9 cellular contexts compared by ENCODE assay signal in genomic region chr11:62004473-62004872, GRCh38. TPM values are rescaled to one million over a fixed set of nuclear protein-coding genes. Genes with fewer than 3 reads are reported as not detected.
A peak's percentile ranks its signal among the peaks of the same experiment; 100 is the strongest.
DNase-seq lines count a peak whose midpoint lies in the region; ATAC-seq and TF ChIP-seq lines count a peak whose summit lies in the region.
"Had no signal": no experiment of that assay in that cellular context is flagged by ENCODE, and none has a peak within 500 bp of the region (broad histone marks: within the 10 kb centered on the region; RNA-seq: fewer than 3 reads in every experiment).

No MANE protein-coding gene starts in this region.

- H3K4me3 ChIP-seq in coronary artery (no peak overlapping the region), osteoblast (ENCODE audit: insufficient read depth, low read length) (peak overlapping the region; percentile 39), stomach (no peak overlapping the region)

- no peak for TF ChIP-seq EP300 in stomach (IDR thresholded peaks at IDR 0.05)

- peak overlapping the region; percentile 8 to 67 for H3K27ac ChIP-seq in coronary artery
- peak overlapping the region; percentile 65 for H3K27ac ChIP-seq in osteoblast (ENCODE audit: low read depth, low read length)
- peak overlapping the region in 1 of 5 donors; percentile 10 for H3K27ac ChIP-seq in stomach

- DNase-seq in ELR (ENCODE audit: low read depth) (peak; percentile 58), HT1080 (ENCODE audit: low read depth) (peak; percentile 80), coronary artery (ENCODE audit: low spot score) (no peak), osteoblast (ENCODE audit: insufficient read length, low spot score, missing footprints) (peak; percentile 84), DMS153 treated with DMSO at 0.1 percent for 48 hours (lab: John Stamatoyannopoulos, UW; ENCODE audit: unreplicated experiment) (no peak), stomach (no peak), NCI-H187 treated with DMSO at 0.1 percent for 48 hours (lab: John Stamatoyannopoulos, UW) (no peak)
- DNase-seq: activated CD4-positive, CD25-positive, alpha-beta regulatory T cell had no signal

- H3K27me3 ChIP-seq in osteoblast (ENCODE audit: insufficient read depth, low read length) (no peaks in the 10 kb centered on the region), stomach (no peaks in the 10 kb centered on the region)

- H3K9me3 ChIP-seq in osteoblast (ENCODE audit: low read depth, low read length) (peaks cover under 1% of the 10 kb centered on the region), stomach (peaks cover 0 to 6% (median 3%) of the 10 kb centered on the region in 4 donors)

- WGBS in stomach, 5 donors, result 53 to 70% (median 58%) methylated on average over 2 of the region's 2 CpGs

- ATAC-seq in GM19351 (IDR thresholded peaks at IDR 0.05; ENCODE audit: unreplicated experiment), result no peak

- H3K36me3 ChIP-seq in osteoblast (ENCODE audit: insufficient read depth, low read length) (no peaks in the 10 kb centered on the region), stomach (peaks cover 0 to 3% (median 0%) of the 10 kb centered on the region in 4 donors)

- H4K20me1 ChIP-seq in osteoblast (ENCODE audit: insufficient read depth, low read length), result no peaks in the 10 kb centered on the region

- H3K79me2 ChIP-seq in osteoblast (ENCODE audit: insufficient read depth, low read length), result no peaks in the 10 kb centered on the region

- intact Hi-C loops in stomach (cut with DNase I; ENCODE audit: low total_unique reads), result no loop called here

- H3K4me1 ChIP-seq in osteoblast (ENCODE audit: insufficient read depth, low read length) (peaks cover 18% of the 10 kb centered on the region), stomach (peaks cover 0 to 10% (median 5%) of the 10 kb centered on the region in 4 donors)

- H3K4me2 ChIP-seq in osteoblast (ENCODE audit: insufficient read depth, low read length), result peak overlapping the region; percentile 39

- TF ChIP-seq POLR2A in stomach (IDR thresholded peaks at IDR 0.05), result no peak

- H2AFZ ChIP-seq in osteoblast (ENCODE audit: low read length), result no peak overlapping the region

- TF ChIP-seq CTCF in coronary artery (IDR thresholded peaks at IDR 0.05) (no peak), osteoblast (IDR thresholded peaks at IDR 0.05; ENCODE audit: extremely low read depth, low read depth, low read length) (no peak), stomach (IDR thresholded peaks at IDR 0.05) (no peak)

RNA-seq across cellular contexts. Expression of gene FTH1, which starts 37.0 kb away (rescaled TPM):
- total RNA-seq in HT1080 (2014; rRNA removed; shearing (Covaris generic)), result 334 and 1,409 TPM in 2 replicates
- 1,209 and 1,293 TPM in 2 replicates for polyA plus RNA-seq in HT1080 (2015; cell fraction: cytosol; rRNA removed)
- polyA plus RNA-seq in HT1080 (2015; cell fraction: nucleus; rRNA removed), result 216 and 230 TPM in 2 replicates
- total RNA-seq in osteoblast (1,459 and 1,507 TPM in 2 replicates), stomach (1,000 to 10,000 TPM in 4 of 5 donors, 100 to 1,000 TPM in 1; 703 to 2,177 (median 1,757) TPM)
- polyA plus RNA-seq in stomach, result 1,000 to 10,000 TPM; 4,996 to 8,523 (median 5,775) TPM

RNA-seq across cellular contexts. Expression of gene BEST1, which starts 54.3 kb away (rescaled TPM):
- total RNA-seq in HT1080 (2014; rRNA removed; shearing (Covaris generic)), result not detected in 2 replicates
- polyA plus RNA-seq in HT1080 (2015; cell fraction: cytosol; rRNA removed), result 0.14 and 0.19 TPM in 2 replicates
- polyA plus RNA-seq in HT1080 (2015; cell fraction: nucleus; rRNA removed), result 1.7 and 2.6 TPM in 2 replicates
- 5.6 and 8.0 TPM in 2 replicates for total RNA-seq in osteoblast
- 10 to 100 TPM in 2 of 5 donors, 1 to 10 TPM in 2, not detected in 1; 1.2 to 27.4 (median 6.6) TPM for total RNA-seq in stomach
- 1 to 10 TPM; 3.4 to 3.8 (median 3.7) TPM for polyA plus RNA-seq in stomach

Comparison
In these comparisons a context has a peak if more than half of its experiments do, and no peak if none do; other contexts are left out.
1. DNase-seq: peak in ELR (single experiment), HT1080 (single experiment) and osteoblast (single experiment); none in coronary artery (single experiment), DMS153 treated with DMSO at 0.1 percent for 48 hours (single experiment), stomach (single experiment) and NCI-H187 treated with DMSO at 0.1 percent for 48 hours (single experiment).